ENCODE assay signal across 32 cellular contexts in genomic region chr16:64736887-64737286, GRCh38.
"Had no signal": no experiment of that assay in that cellular context is flagged by ENCODE, and none has a peak within 500 bp of the region (broad histone marks: within the 10 kb centered on the region; RNA-seq: fewer than 3 reads in every experiment).

No MANE protein-coding gene starts in this region.

- H3K9me3 ChIP-seq: MG63 had no signal

- H3K4me3 Mint-ChIP-seq: activated CD4-positive, alpha-beta T cell treated with anti-CD3 and anti-CD28 coated beads, Interleukin-2, amount 10 ng/mL, durations not matched to agents 24 days and 14 days; activated CD8-positive, alpha-beta T cell treated with anti-CD3 and anti-CD28 coated beads for 36 hours; activated naive CD8-positive, alpha-beta T cell treated with anti-CD3 and anti-CD28 coated beads for 36 hours; activated T-cell treated with anti-CD3 and anti-CD28 coated beads, Interleukin-2, amount 50 U/mL, for 72 hours; activated T-helper 17 cell treated with anti-CD3 and anti-CD28 coated beads, Interleukin-2, amount 50 U/mL, for 72 hours; brain had no signal

- H3K27me3 Mint-ChIP-seq: activated CD4-positive, alpha-beta T cell treated with anti-CD3 and anti-CD28 coated beads, Interleukin-2, amount 10 ng/mL, durations not matched to agents 24 days and 14 days; activated CD8-positive, alpha-beta T cell treated with anti-CD3 and anti-CD28 coated beads for 36 hours; activated naive CD8-positive, alpha-beta T cell treated with anti-CD3 and anti-CD28 coated beads for 36 hours; activated T-helper 17 cell treated with anti-CD3 and anti-CD28 coated beads, Interleukin-2, amount 50 U/mL, for 72 hours had no signal

- H3K36me3 Mint-ChIP-seq: activated naive CD8-positive, alpha-beta T cell treated with anti-CD3 and anti-CD28 coated beads for 36 hours; brain had no signal

- H3K4me1 Mint-ChIP-seq: activated CD4-positive, alpha-beta T cell treated with anti-CD3 and anti-CD28 coated beads, Interleukin-2, amount 10 ng/mL, durations not matched to agents 24 days and 14 days; activated naive CD8-positive, alpha-beta T cell treated with anti-CD3 and anti-CD28 coated beads for 36 hours; activated T-helper 17 cell treated with anti-CD3 and anti-CD28 coated beads, Interleukin-2, amount 50 U/mL, for 72 hours; brain had no signal

- H3K36me3 ChIP-seq: MG63 had no signal

- DNase-seq: activated CD4-positive, alpha-beta T cell treated with anti-CD3 and anti-CD28 coated beads, Interleukin-2, amount 10 ng/mL, durations not matched to agents 24 days and 14 days; activated CD4-positive, alpha-beta T cell treated with anti-CD3 and anti-CD28 coated beads, Interleukin-2, amount 50 U/mL, for 4 hours; activated CD8-positive, alpha-beta T cell treated with anti-CD3 and anti-CD28 coated beads for 36 hours; activated effector memory CD4-positive, alpha-beta T cell treated with anti-CD3 and anti-CD28 coated beads, Interleukin-2, amount 50 U/mL, for 16 hours; activated naive CD4-positive, alpha-beta T cell; activated naive CD4-positive, alpha-beta T cell treated with anti-CD3 and anti-CD28 coated beads, Interleukin-2, amount 50 U/mL, for 16 hours; activated naive CD8-positive, alpha-beta T cell treated with anti-CD3 and anti-CD28 coated beads for 36 hours; activated T-cell treated with anti-CD3 and anti-CD28 coated beads, Interleukin-2, amount 50 U/mL, for 1 hour; activated T-cell treated with anti-CD3 and anti-CD28 coated beads, Interleukin-2, amount 50 U/mL, for 72 hours; amniotic stem cell; aorta; caudate nucleus; cerebellar nuclear complex; Kasumi-1; KG1; MG63; NCI-H1092; NCI-H1436 treated with DMSO at 0.1 percent for 48 hours; NCI-H1694 treated with DMSO at 0.1 percent for 48 hours; NCI-H2029; NCI-H2171; NCI-H510A treated with DMSO at 0.1 percent for 48 hours; NCI-H526 treated with DMSO at 0.1 percent for 48 hours; NCI-H774; SIG-M5; SW 1271; T1000 had no signal

- H3K27me3 ChIP-seq: MG63 had no signal

- FAIRE-seq: TTC549 had no signal

- H3K4me3 ChIP-seq: MG63 had no signal

- ATAC-seq: activated CD8-positive, alpha-beta T cell treated with anti-CD3 and anti-CD28 coated beads for 36 hours; activated T-cell treated with anti-CD3 and anti-CD28 coated beads, Interleukin-2, amount 50 U/mL, for 72 hours; activated T-helper 17 cell treated with anti-CD3 and anti-CD28 coated beads, Interleukin-2, amount 50 U/mL, for 72 hours; Panc1; SK-N-SH treated with all-trans-retinoic acid at 6 μM for 48 hours had no signal

- H3K27ac Mint-ChIP-seq: activated CD4-positive, alpha-beta T cell treated with anti-CD3 and anti-CD28 coated beads, Interleukin-2, amount 10 ng/mL, durations not matched to agents 24 days and 14 days; activated CD8-positive, alpha-beta T cell treated with anti-CD3 and anti-CD28 coated beads for 36 hours; activated naive CD8-positive, alpha-beta T cell treated with anti-CD3 and anti-CD28 coated beads for 36 hours; activated T-cell treated with anti-CD3 and anti-CD28 coated beads, Interleukin-2, amount 50 U/mL, for 72 hours; activated T-helper 17 cell treated with anti-CD3 and anti-CD28 coated beads, Interleukin-2, amount 50 U/mL, for 72 hours; brain had no signal
